ENCODE assay signal across 13 cellular contexts in genomic region chr20:41462372-41463161, GRCh38.
A peak's percentile ranks its signal among the peaks of the same experiment; 100 is the strongest.
DNase-seq lines count a peak whose midpoint lies in the region; ATAC-seq lines count a peak whose summit lies in the region.
"Had no signal": no experiment of that assay in that cellular context is flagged by ENCODE, and none has a peak within 500 bp of the region (broad histone marks: within the 10 kb centered on the region; RNA-seq: fewer than 3 reads in every experiment).

No MANE protein-coding gene starts in this region.

- peak overlapping the region; percentile 28 for H3K27ac Mint-ChIP-seq in activated T-cell treated with anti-CD3 and anti-CD28 coated beads, Interleukin-2, amount 50 U/mL, for 24 hours
- peak overlapping the region; percentile 55 for H3K27ac Mint-ChIP-seq in memory B cell

- peaks cover 72% of the 10 kb centered on the region for H3K36me3 Mint-ChIP-seq in activated T-cell treated with anti-CD3 and anti-CD28 coated beads, Interleukin-2, amount 50 U/mL, for 24 hours (ENCODE audit: low read depth)
- peaks cover 51% of the 10 kb centered on the region for H3K36me3 Mint-ChIP-seq in memory B cell

- H3K9me3 Mint-ChIP-seq in activated T-cell treated with anti-CD3 and anti-CD28 coated beads, Interleukin-2, amount 50 U/mL, for 24 hours = no peaks in the 10 kb centered on the region
- peaks cover 2% of the 10 kb centered on the region for H3K9me3 Mint-ChIP-seq in memory B cell

- no peak for DNase-seq in activated T-cell treated with anti-CD3 and anti-CD28 coated beads, Interleukin-2, amount 50 U/mL, for 24 hours
- no peak for DNase-seq in activated T-cell treated with anti-CD3 and anti-CD28 coated beads, Interleukin-2, amount 50 U/mL, for 1 hour
- no peak for DNase-seq in memory B cell (ENCODE audit: low spot score in 2 of 2)
- DNase-seq in midbrain (lab: John Stamatoyannopoulos, UW) = no peak
- no peak for DNase-seq in NCI-H2107 (lab: John Stamatoyannopoulos, UW)
- no peak for DNase-seq in NCI-H2171 treated with DMSO at 0.1 percent for 48 hours (lab: John Stamatoyannopoulos, UW)
- DNase-seq: mesenchymal stem cell, NCI-H1048, NCI-H226 had no signal

- peaks cover 16% of the 10 kb centered on the region for H3K4me1 Mint-ChIP-seq in activated T-cell treated with anti-CD3 and anti-CD28 coated beads, Interleukin-2, amount 50 U/mL, for 24 hours (ENCODE audit: low read depth)
- H3K4me1 Mint-ChIP-seq in memory B cell = no peaks in the 10 kb centered on the region

- peak; percentile 80 for ATAC-seq in GM21528 (IDR thresholded peaks at IDR 0.05; ENCODE audit: low FRiP score, unreplicated experiment)
- peak; percentile 56 for ATAC-seq in HG03103 (IDR thresholded peaks at IDR 0.05; ENCODE audit: low read depth, unreplicated experiment)
- no peak for ATAC-seq in memory B cell (ENCODE audit: low read depth)
- ATAC-seq: HepG2, Panc1 had no signal

- H3K27me3 Mint-ChIP-seq in activated T-cell treated with anti-CD3 and anti-CD28 coated beads, Interleukin-2, amount 50 U/mL, for 24 hours = no peaks in the 10 kb centered on the region
- no peaks in the 10 kb centered on the region for H3K27me3 Mint-ChIP-seq in memory B cell

- no peak overlapping the region for H3K4me3 Mint-ChIP-seq in activated T-cell treated with anti-CD3 and anti-CD28 coated beads, Interleukin-2, amount 50 U/mL, for 24 hours
- H3K4me3 Mint-ChIP-seq in memory B cell = no peak overlapping the region
